In genomic region chr1:166086113-166086908, GRCh38 we compare ENCODE assay signal across 18 cellular contexts.
"Had no signal": no experiment of that assay in that cellular context is flagged by ENCODE, and none has a peak within 500 bp of the region (broad histone marks: within the 10 kb centered on the region; RNA-seq: fewer than 3 reads in every experiment).

No MANE protein-coding gene starts in this region.

- H3K27ac Mint-ChIP-seq: activated naive CD4-positive, alpha-beta T cell treated with anti-CD3 and anti-CD28 coated beads, Interleukin-2, amount 50 U/mL, for 72 hours; natural killer cell treated with Interleukin-12 subunit alpha and Interleukin-12 subunit beta and Interleukin-15 and Interleukin-18, amount 100 ng/mL, for 72 hours; T-helper 1 cell treated with Interleukin-12 subunit alpha and Interleukin-12 subunit beta and Interleukin-4 antibody, amounts not matched to agents 30 μg/mL and 1 μg/mL, for 36 hours; type B pancreatic cell; WTC11 had no signal

- H3K36me3 ChIP-seq: heart left ventricle, sigmoid colon had no signal

- DNase-seq: activated effector memory CD4-positive, alpha-beta T cell treated with Interleukin-2 at 50 U/mL for 16 hours; activated T-cell treated with anti-CD3 and anti-CD28 coated beads, Interleukin-2, amount 50 U/mL, for 1 hour; amniotic stem cell; body of pancreas; dorsolateral prefrontal cortex; foreskin keratinocyte; heart left ventricle; mammary epithelial cell; psoas muscle; sigmoid colon; stimulated activated CD4-positive, alpha-beta T cell treated with anti-CD3 and anti-CD28 coated beads, Interleukin-2, amount 100 ng/mL, for 24 hours; stimulated activated naive CD4-positive, alpha-beta T cell; substantia nigra had no signal

- H3K4me3 ChIP-seq: body of pancreas, dorsolateral prefrontal cortex, heart left ventricle, psoas muscle, sigmoid colon had no signal

- H3K9me3 ChIP-seq: body of pancreas, heart left ventricle, psoas muscle had no signal

- H3K36me3 Mint-ChIP-seq: activated naive CD4-positive, alpha-beta T cell treated with anti-CD3 and anti-CD28 coated beads, Interleukin-2, amount 50 U/mL, for 72 hours; natural killer cell treated with Interleukin-12 subunit alpha and Interleukin-12 subunit beta and Interleukin-15 and Interleukin-18, amount 100 ng/mL, for 72 hours; type B pancreatic cell had no signal

- H3K27me3 Mint-ChIP-seq: type B pancreatic cell had no signal

- H3K27ac ChIP-seq: body of pancreas, foreskin keratinocyte, heart left ventricle, psoas muscle, sigmoid colon had no signal

- H3K4me3 Mint-ChIP-seq: natural killer cell treated with Interleukin-12 subunit alpha and Interleukin-12 subunit beta and Interleukin-15 and Interleukin-18, amount 100 ng/mL, for 72 hours; T-helper 1 cell treated with Interleukin-12 subunit alpha and Interleukin-12 subunit beta and Interleukin-4 antibody, amounts not matched to agents 30 μg/mL and 1 μg/mL, for 36 hours; type B pancreatic cell; WTC11 had no signal

- H3K27me3 ChIP-seq: body of pancreas, dorsolateral prefrontal cortex, foreskin keratinocyte, heart left ventricle, sigmoid colon had no signal

- H3K4me1 ChIP-seq: body of pancreas, foreskin keratinocyte, psoas muscle had no signal

- H3K9me3 Mint-ChIP-seq: activated naive CD4-positive, alpha-beta T cell treated with anti-CD3 and anti-CD28 coated beads, Interleukin-2, amount 50 U/mL, for 72 hours; natural killer cell treated with Interleukin-12 subunit alpha and Interleukin-12 subunit beta and Interleukin-15 and Interleukin-18, amount 100 ng/mL, for 72 hours; T-helper 1 cell treated with Interleukin-12 subunit alpha and Interleukin-12 subunit beta and Interleukin-4 antibody, amounts not matched to agents 30 μg/mL and 1 μg/mL, for 36 hours had no signal

- ATAC-seq: activated naive CD4-positive, alpha-beta T cell treated with anti-CD3 and anti-CD28 coated beads, Interleukin-2, amount 50 U/mL, for 72 hours; body of pancreas; foreskin keratinocyte; heart left ventricle; psoas muscle; WTC11 had no signal
